In the genomic region with DNA sequence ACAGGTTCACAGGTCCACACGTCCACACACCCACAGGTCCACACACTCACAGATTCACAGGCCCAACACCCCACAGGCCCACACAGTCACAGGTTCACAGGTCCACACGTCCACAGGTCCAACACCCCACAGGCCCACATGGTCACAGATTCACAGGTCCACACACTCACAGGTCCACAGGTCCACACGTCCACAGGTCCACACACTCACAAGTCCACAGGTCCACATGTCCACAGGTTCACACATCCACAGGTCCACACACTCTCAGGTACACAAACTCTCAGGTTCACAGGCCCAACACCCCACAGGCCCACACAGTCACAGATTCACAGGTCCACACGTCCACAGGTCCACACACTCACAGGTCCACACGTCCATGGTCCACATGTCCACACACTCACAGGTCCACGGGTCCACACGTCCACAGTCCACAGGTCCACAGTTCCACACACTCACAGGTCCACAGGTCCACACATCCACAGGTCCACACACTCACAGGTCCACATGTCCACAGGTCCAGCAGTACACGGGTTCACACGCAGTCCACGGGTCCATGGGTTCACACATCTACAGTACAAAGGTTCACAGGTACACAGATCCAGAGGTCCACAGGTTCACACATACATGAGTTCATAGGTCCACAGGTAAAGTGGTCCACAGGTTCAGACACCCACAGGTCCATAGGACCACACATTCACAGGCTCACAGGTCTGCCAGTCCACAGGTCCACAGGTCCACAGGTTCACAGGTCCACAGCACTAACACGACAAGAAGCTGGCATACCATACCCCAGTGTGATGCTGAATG, we compare ENCODE assay signal across 14 cellular contexts. TPM values are rescaled to one million over a fixed set of nuclear protein-coding genes. Genes with fewer than 3 reads are reported as not detected.
DNase-seq lines count a peak whose midpoint lies in the region; ATAC-seq, FAIRE-seq and TF ChIP-seq lines count a peak whose summit lies in the region.
"Had no signal": no experiment of that assay in that cellular context is flagged by ENCODE, and none has a peak within 500 bp of the region (broad histone marks: within the 10 kb centered on the region; RNA-seq: fewer than 3 reads in every experiment).

No MANE protein-coding gene starts in this region.

- peak overlapping the region in 1 of 2 donors; percentile 21 for H3K27ac Mint-ChIP-seq in natural killer cell treated with Interleukin-12 subunit alpha and Interleukin-12 subunit beta and Interleukin-15 and Interleukin-18, amount 100 ng/mL, for 72 hours

- ATAC-seq in K562 = no peak
- no peak for ATAC-seq in natural killer cell treated with Interleukin-12 subunit alpha and Interleukin-12 subunit beta and Interleukin-15 and Interleukin-18, amount 100 ng/mL, for 72 hours
- no peak for ATAC-seq in GM19023 (IDR thresholded peaks at IDR 0.05; ENCODE audit: unreplicated experiment)
- ATAC-seq in HG02884 (IDR thresholded peaks at IDR 0.05; ENCODE audit: unreplicated experiment) = no peak
- no peak for ATAC-seq in psoas muscle

- peak; percentile 58 for DNase-seq in activated effector memory CD4-positive, alpha-beta T cell treated with anti-CD3 and anti-CD28 coated beads, Interleukin-2, amount 50 U/mL, for 16 hours
- no peak for DNase-seq in activated effector memory CD4-positive, alpha-beta T cell treated with Interleukin-2 at 50 U/mL for 16 hours
- DNase-seq in K562 (ENCODE audit: extremely low read depth in 1 of 4, low spot score in 3 of 4) (no peak), tibial nerve (ENCODE audit: low spot score in 2 of 2) (no peak), psoas muscle (no peak)
- DNase-seq in natural killer cell treated with Interleukin-12 subunit alpha and Interleukin-12 subunit beta and Interleukin-15 and Interleukin-18, amount 100 ng/mL, for 72 hours (ENCODE audit: low spot score) = no peak
- DNase-seq: activated gamma-delta T cell treated with Interleukin-2 at 50 U/mL for 16 hours, cerebellar nuclear complex, KBM-7, NCI-H187, SJCRH30 had no signal

- in situ Hi-C loops in K562 (cut with MboI) = no loop called here

- CTCF ChIA-PET in K562 (lab: Yijun Ruan, JAX; ENCODE audit: low intra/inter-chr PET ratio) = no interaction called here

- peak overlapping the region; percentile 33 for H3K4me3 Mint-ChIP-seq in natural killer cell treated with Interleukin-12 subunit alpha and Interleukin-12 subunit beta and Interleukin-15 and Interleukin-18, amount 100 ng/mL, for 72 hours

- POLR2A ChIA-PET in K562 (lab: Yijun Ruan, JAX) = no interaction called here

- no peaks in the 10 kb centered on the region for H4K20me1 ChIP-seq in K562 (replicated peaks; ENCODE audit: control insufficient read depth, insufficient read depth, low read length)

- no peaks in the 10 kb centered on the region for H3K79me2 ChIP-seq in K562 (ENCODE audit: control insufficient read depth, insufficient read depth, low read length)

- TF ChIP-seq CTCF in K562 (IDR thresholded peaks at IDR 0.05 in 2 of 3, conservative IDR thresholded peaks at IDR 0.05 in 1 of 3; ENCODE audit: insufficient read depth in 2 of 3, low read depth in 1 of 3, low read length in 3 of 3) = no peak
- no peak for TF ChIP-seq CTCF in tibial nerve (IDR thresholded peaks at IDR 0.05)
- TF ChIP-seq CTCF in psoas muscle (IDR thresholded peaks at IDR 0.05) = no peak

- H3K4me3 ChIP-seq in K562 (no peak overlapping the region), tibial nerve (no peak overlapping the region), psoas muscle (no peak overlapping the region)
- H3K4me3 ChIP-seq: SJCRH30 had no signal

- peaks cover 7 to 23% of the 10 kb centered on the region in 2 donors for H3K4me1 Mint-ChIP-seq in natural killer cell treated with Interleukin-12 subunit alpha and Interleukin-12 subunit beta and Interleukin-15 and Interleukin-18, amount 100 ng/mL, for 72 hours (ENCODE audit: low read depth in 2 of 2)

- H3K36me3 Mint-ChIP-seq in natural killer cell treated with Interleukin-12 subunit alpha and Interleukin-12 subunit beta and Interleukin-15 and Interleukin-18, amount 100 ng/mL, for 72 hours = no peaks in the 10 kb centered on the region

- no TSS peak for BruUV-seq in K562 (replicated peaks; lab: Mats Ljungman, UMichigan)

- H3K9me1 ChIP-seq in K562 (ENCODE audit: control insufficient read depth, insufficient read depth, low read length) = no peaks in the 10 kb centered on the region

- H3K27me3 Mint-ChIP-seq in natural killer cell treated with Interleukin-12 subunit alpha and Interleukin-12 subunit beta and Interleukin-15 and Interleukin-18, amount 100 ng/mL, for 72 hours = peaks cover 24 to 27% of the 10 kb centered on the region in 2 donors

- no peaks in the 10 kb centered on the region; a peak in 1 of 5 replicates for H3K27me3 ChIP-seq in K562 (ENCODE audit: control insufficient read depth in 2 of 2, insufficient read depth in 2 of 2, low read length in 2 of 2)
- H3K27me3 ChIP-seq in tibial nerve = no peaks in the 10 kb centered on the region
- H3K27me3 ChIP-seq in psoas muscle (ENCODE audit: insufficient read depth in 3 of 3, low read length in 2 of 3) = peaks cover 0 to 40% (median 12%) of the 10 kb centered on the region in 3 donors
- H3K27me3 ChIP-seq: SJCRH30 had no signal

- no peak overlapping the region for H2AFZ ChIP-seq in K562 (ENCODE audit: low read depth, low read length)

- FAIRE-seq in K562 (lab: Jason Lieb, UNC) = peak; percentile 19
- FAIRE-seq: D721Med had no signal

- TF ChIP-seq RAD21 in K562 (CRISPR knock-in tag; conservative IDR thresholded peaks at IDR 0.05 in 1 of 2, IDR thresholded peaks at IDR 0.05 in 1 of 2) = no peak

- H3K9me3 Mint-ChIP-seq in natural killer cell treated with Interleukin-12 subunit alpha and Interleukin-12 subunit beta and Interleukin-15 and Interleukin-18, amount 100 ng/mL, for 72 hours = peaks cover 6% of the 10 kb centered on the region

- 0% methylated on average over 10 of the region's 11 CpGs for WGBS in K562 (ENCODE audit: insufficient coverage, low coverage, missing lambda C conversion rate)
- 88 to 91% methylated on average over 11 of the region's 11 CpGs for WGBS in tibial nerve, 2 donors
- 88 to 97% (median 96%) methylated on average over 10 to 11 of the region's 11 CpGs for WGBS in psoas muscle, 3 donors

- H3K36me3 ChIP-seq in K562 (ENCODE audit: control insufficient read depth, insufficient read depth, low read length) = no peaks in the 10 kb centered on the region
- no peaks in the 10 kb centered on the region for H3K36me3 ChIP-seq in tibial nerve
- no peaks in the 10 kb centered on the region for H3K36me3 ChIP-seq in psoas muscle (ENCODE audit: insufficient read depth in 1 of 2, low read depth in 1 of 2)
- H3K36me3 ChIP-seq: SJCRH30 had no signal

- H3K4me2 ChIP-seq in K562 (ENCODE audit: insufficient read depth, low read length) = no peak overlapping the region

- H3K9me3 ChIP-seq in K562 (replicated peaks; ENCODE audit: control insufficient read depth, insufficient read depth, low read depth, low read length) (no peaks in the 10 kb centered on the region; the same call in 1 of the 2 replicates), tibial nerve (peaks cover 0 to 11% (median 0%) of the 10 kb centered on the region in 4 donors), psoas muscle (no peaks in the 10 kb centered on the region)

- TF ChIP-seq EP300 in K562 (IDR thresholded peaks at IDR 0.05; ENCODE audit: low read length) = no peak
- TF ChIP-seq EP300 in tibial nerve (IDR thresholded peaks at IDR 0.05) = no peak

- H3K27ac ChIP-seq in K562 (ENCODE audit: extremely low read depth, low read depth, low read length) (no peak overlapping the region), tibial nerve (peak overlapping the region in 3 of 4 donors; percentile 68 to 94 (median 89)), psoas muscle (no peak overlapping the region)
- H3K27ac ChIP-seq: SJCRH30 had no signal

- TF ChIP-seq POLR2A in K562 (conservative IDR thresholded peaks at IDR 0.05) = no peak
- TF ChIP-seq POLR2A in tibial nerve (IDR thresholded peaks at IDR 0.05) = no peak

- intact Hi-C loops in K562 (cut with micrococcal nuclease) (no loop called here), psoas muscle (cut with DNase I) (no loop called here)

- no peak overlapping the region for H3K9ac ChIP-seq in K562 (ENCODE audit: insufficient read depth in 1 of 2, low read depth in 2 of 2, low read length in 2 of 2)

- H3K4me1 ChIP-seq in K562 (replicated peaks in 1 of 2; ENCODE audit: control insufficient read depth in 2 of 2, insufficient read depth in 2 of 2, low read length in 2 of 2) (peaks cover 0 to 16% of the 10 kb centered on the region in 2 experiments; a peak in 1 of 5 replicates), tibial nerve (peaks cover 0 to 56% (median 27%) of the 10 kb centered on the region in 4 donors), psoas muscle (no peaks in the 10 kb centered on the region)
- H3K4me1 ChIP-seq: SJCRH30 had no signal

TF ChIP-seq in K562, 482 proteins besides CTCF, POLR2A, EP300 and RAD21 (continues in another document):
- TF ChIP-seq HNRNPH1 (optimal IDR thresholded peaks at IDR 0.05; ENCODE audit: low read depth, low read length) = no peak
- no peak for TF ChIP-seq GATAD2B (IDR thresholded peaks at IDR 0.05; ENCODE audit: borderline replicate concordance)
- no peak for TF ChIP-seq ARNT (IDR thresholded peaks at IDR 0.05)

RNA-seq across cellular contexts. Expression of a gene that starts 39.4 kb away (rescaled TPM):
- 3.1 and 5.2 TPM in 2 replicates for total RNA-seq in K562 (2011; cell fraction: chromatin; rRNA removed; ENCODE audit: low replicate concordance)
- total RNA-seq in K562 (2011; cell fraction: nucleolus; rRNA removed) = 4.2 and 5.5 TPM in 2 replicates
- total RNA-seq in K562 (2011; cell fraction: nucleoplasm; rRNA removed) = 1.4 and 2.1 TPM in 2 replicates
- total RNA-seq in K562 (2014; rRNA removed) (0.41 and 0.45 TPM in 2 replicates), K562 (2014; rRNA removed; fragmentation: Illumina TruSeq; extraction: Trizol) (not detected in 2 replicates), K562 (2015; rRNA removed; fragmentation: Illumina TruSeq; extraction: Trizol) (0.07 and 0.11 TPM in 2 replicates), K562 (2021) (1.1 and 1.3 TPM in 2 replicates), tibial nerve (1,000 to 10,000 TPM in 1 of 4 donors, 100 to 1,000 TPM in 3; 470 to 1,210 (median 744) TPM), psoas muscle (100 to 1,000 TPM in 2 of 4 donors, 10 to 100 TPM in 2; 56.2 to 122 (median 90.4) TPM)
- polyA plus RNA-seq in K562 (2011; rRNA removed) (0.18 and 0.41 TPM in 2 replicates), K562 (2014; fragmentation: Illumina TruSeq; extraction: Trizol) (0.07 and 0.17 TPM in 2 replicates), K562 (2014; fragmentation: Nextera tagmentation; extraction: Ambion mirVana) (not detected), K562 (2014; rRNA removed) (0.29 and 0.47 TPM in 2 replicates), psoas muscle (10 to 100 TPM; 29.8 to 58.8 (median 47.1) TPM)
- 0.12 and 0.30 TPM in 2 replicates for polyA plus RNA-seq in K562 (2011; cell fraction: cytosol; rRNA removed)
- 0.83 and 1.8 TPM in 2 replicates for polyA plus RNA-seq in K562 (2011; cell fraction: nucleus; rRNA removed)
- polyA plus RNA-seq in K562 (2012) = 0.35 and 8.2 TPM in 2 replicates
- polyA minus RNA-seq in K562 (2011; rRNA and poly(A)+ RNA removed) = 0.18 and 0.36 TPM in 2 replicates
- polyA minus RNA-seq in K562 (2011; cell fraction: cytosol; rRNA and poly(A)+ RNA removed) = 0.64 and 1.4 TPM in 2 replicates
- polyA minus RNA-seq in K562 (2011; cell fraction: nucleus; rRNA and poly(A)+ RNA removed) = 0.67 and 1.2 TPM in 2 replicates
- total RNA-seq in natural killer cell treated with Interleukin-12 subunit alpha and Interleukin-12 subunit beta and Interleukin-15 and Interleukin-18, amount 100 ng/mL, for 72 hours = 1 to 10 TPM in 1 of 2 donors, under 1 TPM in 1; 0.88 to 4.2 TPM

Comparison
In these comparisons a context has a peak if more than half of its experiments do, and no peak if none do; other contexts are left out.
1. H3K27ac ChIP-seq: peak in tibial nerve (3 of 4); none in K562 (single experiment) and psoas muscle (single experiment).
2. RNA of a gene that starts 39.4 kb away (total RNA-seq): 470 to 1,210 TPM in tibial nerve and 56.2 to 122 TPM in psoas muscle; 0.88 to 4.2 TPM in natural killer cell treated with Interleukin-12 subunit alpha and Interleukin-12 subunit beta and Interleukin-15 and Interleukin-18, amount 100 ng/mL, for 72 hours and 0.07 to 5.5 TPM in K562; every median in the first group is over 4 times any median in the second.